Comparison of ENCODE assay signal across 34 cellular contexts in genomic region chr3:50478051-50478450, GRCh38. TPM values are rescaled to one million over a fixed set of nuclear protein-coding genes. Genes with fewer than 3 reads are reported as not detected.
"Had no signal": no experiment of that assay in that cellular context is flagged by ENCODE, and none has a peak within 500 bp of the region (broad histone marks: within the 10 kb centered on the region; RNA-seq: fewer than 3 reads in every experiment).

No MANE protein-coding gene starts in this region.

- H3K4me1 Mint-ChIP-seq: activated B cell treated with CpG ODN at 0.5 μM for 24 hours had no signal

- H3K4me3 Mint-ChIP-seq: activated B cell treated with CpG ODN at 0.5 μM for 24 hours; activated CD8-positive, alpha-beta T cell treated with anti-CD3 and anti-CD28 coated beads for 36 hours; activated naive CD8-positive, alpha-beta T cell; activated T-cell treated with anti-CD3 and anti-CD28 coated beads, Interleukin-2, amount 50 U/mL, for 4 hours; activated T-helper 17 cell treated with anti-CD3 and anti-CD28 coated beads, Interleukin-2, amount 50 U/mL, for 72 hours; T-helper 17 cell; T-helper 2 cell treated with Interferon-gamma antibody and Interleukin-4, amounts not matched to agents 5 μg/mL and 100 μg/mL, for 36 hours had no signal

- H3K36me3 ChIP-seq: colonic mucosa, esophagus squamous epithelium, gastroesophageal sphincter, WERI-Rb-1 had no signal

- H3K9me3 Mint-ChIP-seq: activated B cell treated with CpG ODN at 0.5 μM for 24 hours; activated CD8-positive, alpha-beta T cell treated with anti-CD3 and anti-CD28 coated beads for 36 hours; activated T-cell treated with anti-CD3 and anti-CD28 coated beads, Interleukin-2, amount 50 U/mL, for 4 hours; activated T-helper 17 cell treated with anti-CD3 and anti-CD28 coated beads, Interleukin-2, amount 50 U/mL, for 72 hours; T-helper 2 cell treated with Interferon-gamma antibody and Interleukin-4, amounts not matched to agents 5 μg/mL and 100 μg/mL, for 36 hours had no signal

- H3K27me3 Mint-ChIP-seq: activated B cell treated with CpG ODN at 0.5 μM for 24 hours; activated CD8-positive, alpha-beta T cell treated with anti-CD3 and anti-CD28 coated beads for 36 hours; activated naive CD8-positive, alpha-beta T cell; activated T-helper 17 cell treated with anti-CD3 and anti-CD28 coated beads, Interleukin-2, amount 50 U/mL, for 72 hours; T-helper 17 cell had no signal

- DNase-seq: activated B cell treated with CpG ODN at 0.5 μM for 24 hours; activated CD4-positive, alpha-beta T cell treated with anti-CD3 and anti-CD28 coated beads for 48 hours; activated CD4-positive, alpha-beta T cell treated with anti-CD3 and anti-CD28 coated beads, Interleukin-2, amount 50 U/mL, for 1 hour; activated CD4-positive, alpha-beta T cell treated with anti-CD3 and anti-CD28 coated beads, Interleukin-2, amount 50 U/mL, for 48 hours; activated CD8-positive, alpha-beta memory T cell treated with anti-CD3 and anti-CD28 coated beads for 24 hours; activated CD8-positive, alpha-beta T cell treated with anti-CD3 and anti-CD28 coated beads for 36 hours; activated effector memory CD4-positive, alpha-beta T cell treated with Interleukin-2 at 50 U/mL for 16 hours; activated gamma-delta T cell treated with Interleukin-2 at 50 U/mL for 16 hours; activated naive CD4-positive, alpha-beta T cell treated with anti-CD3 and anti-CD28 coated beads, Interleukin-2, amount 50 U/mL, for 16 hours; activated naive CD4-positive, alpha-beta T cell treated with Interleukin-2 at 50 U/mL for 16 hours; activated T-cell treated with anti-CD3 and anti-CD28 coated beads, Interleukin-2, amount 50 U/mL, for 4 hours; amniotic stem cell; anterior cingulate cortex; central memory CD4-positive, alpha-beta T cell; cerebellar nuclear complex; colonic mucosa; effector CD8-positive, alpha-beta T cell; esophagus squamous epithelium; foreskin melanocyte; SW 1271; T-helper 1 cell; T-helper 17 cell; T1000; WERI-Rb-1 had no signal

- ATAC-seq: activated CD4-positive, CD25-positive, alpha-beta regulatory T cell treated with anti-CD3 and anti-CD28 coated beads, Interleukin-2, amount 50 U/mL, for 24 hours; activated CD8-positive, alpha-beta T cell treated with anti-CD3 and anti-CD28 coated beads for 36 hours; activated T-cell treated with anti-CD3 and anti-CD28 coated beads, Interleukin-2, amount 50 U/mL, for 4 hours; activated T-helper 17 cell treated with anti-CD3 and anti-CD28 coated beads, Interleukin-2, amount 50 U/mL, for 72 hours; gastroesophageal sphincter; T-helper 17 cell had no signal

- H3K9me3 ChIP-seq: colonic mucosa, esophagus squamous epithelium, gastroesophageal sphincter had no signal

- H3K27ac Mint-ChIP-seq: activated B cell treated with CpG ODN at 0.5 μM for 24 hours; activated CD8-positive, alpha-beta T cell treated with anti-CD3 and anti-CD28 coated beads for 36 hours; activated naive CD8-positive, alpha-beta T cell; T-helper 17 cell; T-helper 2 cell treated with Interferon-gamma antibody and Interleukin-4, amounts not matched to agents 5 μg/mL and 100 μg/mL, for 36 hours had no signal

- H3K27me3 ChIP-seq: colonic mucosa, esophagus squamous epithelium, gastroesophageal sphincter had no signal

- H3K27ac ChIP-seq: colonic mucosa, epithelial cell of prostate, esophagus squamous epithelium, gastroesophageal sphincter, WERI-Rb-1 had no signal

- H3K36me3 Mint-ChIP-seq: activated naive CD8-positive, alpha-beta T cell had no signal

- H3K4me3 ChIP-seq: colonic mucosa, esophagus squamous epithelium, gastroesophageal sphincter had no signal

- H3K4me1 ChIP-seq: colonic mucosa had no signal

RNA-seq across cellular contexts. Expression of gene CACNA2D2, which starts 25.4 kb away (rescaled TPM):
- total RNA-seq: endothelial cell of umbilical vein, fibroblast of lung, fibroblast of villous mesenchyme, glomerular endothelial cell had no signal
